In genomic region chrX:70437011-70437410, GRCh38 we compare ENCODE assay signal across 15 cellular contexts. TPM values are rescaled to one million over a fixed set of nuclear protein-coding genes. Genes with fewer than 3 reads are reported as not detected.
"Had no signal": no experiment of that assay in that cellular context is flagged by ENCODE, and none has a peak within 500 bp of the region (broad histone marks: within the 10 kb centered on the region; RNA-seq: fewer than 3 reads in every experiment).

No MANE protein-coding gene starts in this region.

- H3K36me3 ChIP-seq: brain microvascular endothelial cell, spleen, upper lobe of right lung had no signal

- H3K27me3 ChIP-seq: brain microvascular endothelial cell, upper lobe of right lung had no signal

- H3K4me3 ChIP-seq: spleen, upper lobe of right lung had no signal

- H3K9me3 ChIP-seq: spleen, upper lobe of right lung had no signal

- FAIRE-seq: endometrium, islet of Langerhans had no signal

- ATAC-seq: esophagus mucosa; naive thymus-derived CD8-positive, alpha-beta T cell; right cardiac atrium; stimulated activated memory B cell treated with anti-CD40 and anti-IgM and Interleukin-4, amounts not matched to agents 10 μg/mL and 1 μg/mL and 100 μg/mL, for 72 hours; upper lobe of right lung had no signal

- DNase-seq: activated CD4-positive, alpha-beta T cell treated with anti-CD3 and anti-CD28 coated beads, Interleukin-2, amount 50 U/mL, for 1 hour; brain microvascular endothelial cell; right cardiac atrium; spleen; stimulated activated CD4-positive, alpha-beta T cell treated with anti-CD3 and anti-CD28 coated beads, Interleukin-1b, Interleukin-23, amount 100 ng/mL, for 48 hours; T-helper 2 cell; upper lobe of right lung had no signal

- H3K27ac ChIP-seq: brain microvascular endothelial cell, upper lobe of right lung had no signal

- H3K4me1 ChIP-seq: upper lobe of right lung had no signal

RNA-seq across cellular contexts. Expression of gene GDPD2, which starts 13.9 kb away (rescaled TPM):
- total RNA-seq: activated CD8-positive, alpha-beta memory T cell treated with anti-CD3 and anti-CD28 coated beads for 36 hours; lung microvascular endothelial cell; mononuclear cell; naive thymus-derived CD8-positive, alpha-beta T cell; right cardiac atrium; upper lobe of right lung had no signal
- polyA plus RNA-seq: naive thymus-derived CD8-positive, alpha-beta T cell; right cardiac atrium had no signal
